20 cellular contexts compared by ENCODE assay signal in the genomic region with DNA sequence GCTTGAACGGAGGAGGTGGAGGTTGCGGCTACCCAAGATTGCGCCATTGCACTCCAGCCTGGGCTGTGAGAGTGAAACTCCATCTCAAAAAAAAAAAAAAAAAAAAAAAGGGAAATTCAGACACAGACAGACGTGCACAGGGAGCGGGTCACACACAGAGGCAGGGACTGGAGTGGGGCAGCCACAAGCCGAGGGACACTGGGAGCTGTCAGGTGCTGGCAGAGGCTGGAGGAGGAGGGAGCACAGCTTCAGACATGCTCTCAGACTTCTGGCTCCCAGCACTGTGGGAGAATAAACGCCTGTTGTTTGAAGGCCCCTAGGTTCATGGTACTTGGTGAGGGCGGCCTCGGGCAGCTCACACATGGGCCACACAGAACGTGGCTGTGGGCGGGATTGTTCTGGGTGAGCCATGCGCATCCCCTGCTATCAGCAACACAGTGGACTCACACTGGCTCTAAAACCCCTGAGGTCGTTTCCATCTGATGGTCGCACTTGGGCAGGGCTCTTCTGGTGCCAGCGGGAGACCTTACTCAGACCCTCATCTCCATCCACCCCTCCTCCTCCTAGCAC.
DNase-seq lines count a peak whose midpoint lies in the region; ATAC-seq and TF ChIP-seq lines count a peak whose summit lies in the region.
"Had no signal": no experiment of that assay in that cellular context is flagged by ENCODE, and none has a peak within 500 bp of the region (broad histone marks: within the 10 kb centered on the region; RNA-seq: fewer than 3 reads in every experiment).

No MANE protein-coding gene starts in this region.

- no peaks in the 10 kb centered on the region for H3K4me1 Mint-ChIP-seq in activated T-cell treated with anti-CD3 and anti-CD28 coated beads, Interleukin-2, amount 50 U/mL, for 4 hours (ENCODE audit: low read depth)
- no peaks in the 10 kb centered on the region for H3K4me1 Mint-ChIP-seq in WTC11
- H3K4me1 Mint-ChIP-seq: CD8-positive, alpha-beta memory T cell; GM23338 had no signal

- H2BK5ac ChIP-seq in trophoblast cell (ENCODE audit: low read depth, low read length, poor library complexity): no peak overlapping the region

- H3K4me1 ChIP-seq in sigmoid colon (no peaks in the 10 kb centered on the region), trophoblast cell (ENCODE audit: control insufficient read depth in 1 of 2, insufficient read depth in 2 of 2, low read length in 2 of 2) (no peaks in the 10 kb centered on the region)
- H3K4me1 ChIP-seq: BLaER1 had no signal

- H2AK5ac ChIP-seq in trophoblast cell (ENCODE audit: low read length): no peak overlapping the region

- H2BK120ac ChIP-seq in trophoblast cell (ENCODE audit: insufficient read depth, low read length, poor library complexity): no peak overlapping the region

- H3K4me3 Mint-ChIP-seq in activated T-cell treated with anti-CD3 and anti-CD28 coated beads, Interleukin-2, amount 50 U/mL, for 4 hours: no peak overlapping the region
- H3K4me3 Mint-ChIP-seq in WTC11: no peak overlapping the region
- H3K4me3 Mint-ChIP-seq: CD8-positive, alpha-beta memory T cell; GM23338; HFFc6 had no signal

- H2BK12ac ChIP-seq in trophoblast cell (ENCODE audit: low read length): no peak overlapping the region

- WGBS in sigmoid colon, 2 donors: 77% methylated on average over 15 of the region's 15 CpGs
- no CpG with 5 or more reads among the region's 15 CpGs for WGBS in trophoblast cell (ENCODE audit: extremely low coverage, insufficient coverage, insufficient read length)

- no peak overlapping the region for H3K18ac ChIP-seq in trophoblast cell (ENCODE audit: low read length)

- H2AFZ ChIP-seq in trophoblast cell (ENCODE audit: insufficient read depth, low read length, poor library complexity): no peak overlapping the region
- H2AFZ ChIP-seq: GM23338 had no signal

- H3K27me3 ChIP-seq in sigmoid colon (peaks cover 0 to 12% (median 0%) of the 10 kb centered on the region in 3 donors), trophoblast cell (ENCODE audit: insufficient read depth, low read length) (peaks cover 2% of the 10 kb centered on the region)
- H3K27me3 ChIP-seq: BLaER1 had no signal

- no peak overlapping the region for H3K23ac ChIP-seq in trophoblast cell (ENCODE audit: low read length)

- POLR2A ChIA-PET in WTC11 (lab: Charles Lee): no interaction called here

- no peaks in the 10 kb centered on the region for H3K36me3 Mint-ChIP-seq in activated T-cell treated with anti-CD3 and anti-CD28 coated beads, Interleukin-2, amount 50 U/mL, for 4 hours (ENCODE audit: insufficient read depth)
- H3K36me3 Mint-ChIP-seq in WTC11: peaks cover 14% of the 10 kb centered on the region
- H3K36me3 Mint-ChIP-seq: CD8-positive, alpha-beta memory T cell had no signal

- no peak overlapping the region for H3K27ac Mint-ChIP-seq in WTC11
- H3K27ac Mint-ChIP-seq: CD8-positive, alpha-beta memory T cell; GM23338; HFFc6 had no signal

- no peak overlapping the region for H3K4me2 ChIP-seq in trophoblast cell (ENCODE audit: low read length)
- H3K4me2 ChIP-seq: BLaER1, GM23338 had no signal

- H3K79me2 ChIP-seq in trophoblast cell (ENCODE audit: control insufficient read depth, insufficient read depth, low read length, poor library complexity): no peaks in the 10 kb centered on the region

- no peak overlapping the region for H3K4ac ChIP-seq in trophoblast cell (ENCODE audit: low read depth, low read length)

- no peaks in the 10 kb centered on the region for H3K36me3 ChIP-seq in sigmoid colon
- no peaks in the 10 kb centered on the region for H3K36me3 ChIP-seq in trophoblast cell (ENCODE audit: control insufficient read depth in 1 of 2, insufficient read depth in 2 of 2, low read length in 2 of 2)
- H3K36me3 ChIP-seq: BLaER1 had no signal

- H4K91ac ChIP-seq in trophoblast cell (ENCODE audit: low read depth, low read length): no peak overlapping the region

- no peak for TF ChIP-seq EP300 in sigmoid colon (IDR thresholded peaks at IDR 0.05)

- H3K9me3 ChIP-seq in sigmoid colon: no peaks in the 10 kb centered on the region
- H3K9me3 ChIP-seq in trophoblast cell (ENCODE audit: insufficient read depth, low read depth, low read length): peaks cover 2% of the 10 kb centered on the region
- H3K9me3 ChIP-seq: BLaER1 had no signal

- no peak for TF ChIP-seq POLR2A in sigmoid colon (IDR thresholded peaks at IDR 0.05)

- ATAC-seq in activated T-cell treated with anti-CD3 and anti-CD28 coated beads, Interleukin-2, amount 50 U/mL, for 4 hours: no peak
- ATAC-seq in WTC11 (peak; percentile 20), HG03521 (IDR thresholded peaks at IDR 0.05; ENCODE audit: unreplicated experiment) (no peak)
- ATAC-seq: GM23338 had no signal

- H3K27ac ChIP-seq in sigmoid colon (no peak overlapping the region), trophoblast cell (ENCODE audit: low read depth, low read length) (no peak overlapping the region)
- H3K27ac ChIP-seq: BLaER1 had no signal

- no peak overlapping the region for H3K4me3 ChIP-seq in sigmoid colon
- no peak overlapping the region for H3K4me3 ChIP-seq in trophoblast cell (ENCODE audit: low read depth, low read length)
- H3K4me3 ChIP-seq: BLaER1, GM23338 had no signal

- CTCF ChIA-PET in WTC11 (lab: Charles Lee): no interaction called here

- no peaks in the 10 kb centered on the region for H3K9me3 Mint-ChIP-seq in activated T-cell treated with anti-CD3 and anti-CD28 coated beads, Interleukin-2, amount 50 U/mL, for 4 hours
- peaks cover 32% of the 10 kb centered on the region for H3K9me3 Mint-ChIP-seq in WTC11
- H3K9me3 Mint-ChIP-seq: CD8-positive, alpha-beta memory T cell had no signal

- H3K79me1 ChIP-seq in trophoblast cell (ENCODE audit: low read length): no peaks in the 10 kb centered on the region

- intact Hi-C loops in sigmoid colon (cut with DNase I): no loop called here

- peak; percentile 15 for DNase-seq in activated T-cell treated with anti-CD3 and anti-CD28 coated beads, Interleukin-2, amount 50 U/mL, for 1 hour
- no peak for DNase-seq in activated T-cell treated with anti-CD3 and anti-CD28 coated beads, Interleukin-2, amount 50 U/mL, for 4 hours
- peak; percentile 26 for DNase-seq in NCI-H146 (lab: John Stamatoyannopoulos, UW)
- no peak for DNase-seq in WTC11 (ENCODE audit: low spot score)
- peak; percentile 26 for DNase-seq in sigmoid colon
- no peak for DNase-seq in trophoblast cell
- DNase-seq in C1 segment of cervical spinal cord (lab: John Stamatoyannopoulos, UW): no peak
- DNase-seq: DMS79 treated with DMSO at 0.1 percent for 48 hours, HFFc6, IMR-90, NCI-H1048, NCI-H1436 treated with DMSO at 0.1 percent for 48 hours, NCI-H510A treated with DMSO at 0.1 percent for 48 hours, OCI-M1, RPMI8226, SIG-M5 had no signal

- no peak overlapping the region for H4K12ac ChIP-seq in trophoblast cell (ENCODE audit: low read depth, low read length)

- no peak overlapping the region for H4K8ac ChIP-seq in trophoblast cell (ENCODE audit: low read depth, low read length)

- no peak overlapping the region for H3K9ac ChIP-seq in trophoblast cell (ENCODE audit: low read length)
- H3K9ac ChIP-seq: BLaER1 had no signal

- no peak overlapping the region for H3K14ac ChIP-seq in trophoblast cell (ENCODE audit: low read length)

- TF ChIP-seq CTCF in WTC11 (IDR thresholded peaks at IDR 0.05) (no peak), sigmoid colon (IDR thresholded peaks at IDR 0.05) (no peak)

- H3K27me3 Mint-ChIP-seq in activated T-cell treated with anti-CD3 and anti-CD28 coated beads, Interleukin-2, amount 50 U/mL, for 4 hours (ENCODE audit: low read depth): peaks cover 12% of the 10 kb centered on the region
- H3K27me3 Mint-ChIP-seq in WTC11 (ENCODE audit: low read depth): peaks cover 8% of the 10 kb centered on the region

TF ChIP-seq in WTC11, 78 proteins besides CTCF, POLR2A, EP300 and RAD21 (continues in another document):
- no peak for TF ChIP-seq NR3C1 (CRISPR knock-in tag; conservative IDR thresholded peaks at IDR 0.05; ENCODE audit: low read depth)
- TF ChIP-seq ZNF121 (CRISPR knock-in tag; IDR thresholded peaks at IDR 0.05): no peak
- TF ChIP-seq ZBTB21 (CRISPR knock-in tag; IDR thresholded peaks at IDR 0.05; ENCODE audit: borderline replicate concordance): no peak
- TF ChIP-seq, protein P1, sequence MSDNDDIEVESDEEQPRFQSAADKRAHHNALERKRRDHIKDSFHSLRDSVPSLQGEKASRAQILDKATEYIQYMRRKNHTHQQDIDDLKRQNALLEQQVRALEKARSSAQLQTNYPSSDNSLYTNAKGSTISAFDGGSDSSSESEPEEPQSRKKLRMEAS (CRISPR knock-in tag; IDR thresholded peaks at IDR 0.05): no peak
- TF ChIP-seq, protein P2, sequence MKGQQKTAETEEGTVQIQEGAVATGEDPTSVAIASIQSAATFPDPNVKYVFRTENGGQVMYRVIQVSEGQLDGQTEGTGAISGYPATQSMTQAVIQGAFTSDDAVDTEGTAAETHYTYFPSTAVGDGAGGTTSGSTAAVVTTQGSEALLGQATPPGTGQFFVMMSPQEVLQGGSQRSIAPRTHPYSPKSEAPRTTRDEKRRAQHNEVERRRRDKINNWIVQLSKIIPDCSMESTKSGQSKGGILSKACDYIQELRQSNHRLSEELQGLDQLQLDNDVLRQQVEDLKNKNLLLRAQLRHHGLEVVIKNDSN (CRISPR knock-in tag; IDR thresholded peaks at IDR 0.05): no peak
- TF ChIP-seq ZNF317 (CRISPR knock-in tag; IDR thresholded peaks at IDR 0.05; ENCODE audit: borderline replicate concordance, low read depth): no peak
- no peak for TF ChIP-seq NFATC4 (CRISPR knock-in tag; IDR thresholded peaks at IDR 0.05)
- TF ChIP-seq RORB (CRISPR knock-in tag; IDR thresholded peaks at IDR 0.05): no peak
- no peak for TF ChIP-seq SMAD4 (CRISPR knock-in tag; IDR thresholded peaks at IDR 0.05)
- TF ChIP-seq, protein P3, sequence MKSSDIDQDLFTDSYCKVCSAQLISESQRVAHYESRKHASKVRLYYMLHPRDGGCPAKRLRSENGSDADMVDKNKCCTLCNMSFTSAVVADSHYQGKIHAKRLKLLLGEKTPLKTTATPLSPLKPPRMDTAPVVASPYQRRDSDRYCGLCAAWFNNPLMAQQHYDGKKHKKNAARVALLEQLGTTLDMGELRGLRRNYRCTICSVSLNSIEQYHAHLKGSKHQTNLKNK (CRISPR knock-in tag; IDR thresholded peaks at IDR 0.05): no peak

Comparison
In these comparisons a context has a peak if more than half of its experiments do, and no peak if none do; other contexts are left out.
1. DNase-seq: peak in activated T-cell treated with anti-CD3 and anti-CD28 coated beads, Interleukin-2, amount 50 U/mL, for 1 hour (single experiment), NCI-H146 (single experiment) and sigmoid colon (single experiment); none in activated T-cell treated with anti-CD3 and anti-CD28 coated beads, Interleukin-2, amount 50 U/mL, for 4 hours (single experiment), WTC11 (single experiment), trophoblast cell (0 of 2) and C1 segment of cervical spinal cord (0 of 14).